ENCODE assay signal across 2 cellular contexts in genomic region chr16:659618-660017, GRCh38.
TF ChIP-seq lines count a peak whose summit lies in the region.

No MANE protein-coding gene starts in this region.

TF ChIP-seq in HEK293, 187 proteins besides CTCF, POLR2A, EP300 and RAD21:
- TF ChIP-seq ZNF792 (tag by site-specific recombination; IDR thresholded peaks at IDR 0.05): no peak
- TF ChIP-seq SCRT2 (tag by site-specific recombination; IDR thresholded peaks at IDR 0.05): peak; percentile 5; the same call in 1 of the 2 replicates
- no peak for TF ChIP-seq ZNF223 (tag by site-specific recombination; IDR thresholded peaks at IDR 0.05)
- TF ChIP-seq, protein P1, sequence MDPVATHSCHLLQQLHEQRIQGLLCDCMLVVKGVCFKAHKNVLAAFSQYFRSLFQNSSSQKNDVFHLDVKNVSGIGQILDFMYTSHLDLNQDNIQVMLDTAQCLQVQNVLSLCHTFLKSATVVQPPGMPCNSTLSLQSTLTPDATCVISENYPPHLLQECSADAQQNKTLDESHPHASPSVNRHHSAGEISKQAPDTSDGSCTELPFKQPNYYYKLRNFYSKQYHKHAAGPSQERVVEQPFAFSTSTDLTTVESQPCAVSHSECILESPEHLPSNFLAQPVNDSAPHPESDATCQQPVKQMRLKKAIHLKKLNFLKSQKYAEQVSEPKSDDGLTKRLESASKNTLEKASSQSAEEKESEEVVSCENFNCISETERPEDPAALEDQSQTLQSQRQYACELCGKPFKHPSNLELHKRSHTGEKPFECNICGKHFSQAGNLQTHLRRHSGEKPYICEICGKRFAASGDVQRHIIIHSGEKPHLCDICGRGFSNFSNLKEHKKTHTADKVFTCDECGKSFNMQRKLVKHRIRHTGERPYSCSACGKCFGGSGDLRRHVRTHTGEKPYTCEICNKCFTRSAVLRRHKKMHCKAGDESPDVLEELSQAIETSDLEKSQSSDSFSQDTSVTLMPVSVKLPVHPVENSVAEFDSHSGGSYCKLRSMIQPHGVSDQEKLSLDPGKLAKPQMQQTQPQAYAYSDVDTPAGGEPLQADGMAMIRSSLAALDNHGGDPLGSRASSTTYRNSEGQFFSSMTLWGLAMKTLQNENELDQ (tag by site-specific recombination; IDR thresholded peaks at IDR 0.05; ENCODE audit: low read depth): no peak

TF ChIP-seq in H1, 55 proteins besides CTCF, POLR2A, EP300 and RAD21:
- TF ChIP-seq TAF1 (IDR thresholded peaks at IDR 0.05; ENCODE audit: low read depth, low read length) (no peak), GTF2F1 (IDR thresholded peaks at IDR 0.05; ENCODE audit: borderline replicate concordance, low read depth, low read length) (no peak), TAF7 (optimal IDR thresholded peaks at IDR 0.05; ENCODE audit: borderline replicate concordance, low read depth, low read length) (no peak)
TF ChIP-seq in H1: peak in this region for 0.
